Comparison of ENCODE assay signal across 9 cellular contexts in genomic region chr10:7787150-7787856, GRCh38. TPM values are rescaled to one million over a fixed set of nuclear protein-coding genes. Genes with fewer than 3 reads are reported as not detected.
DNase-seq lines count a peak whose midpoint lies in the region; ATAC-seq and TF ChIP-seq lines count a peak whose summit lies in the region.
"Had no signal": no experiment of that assay in that cellular context is flagged by ENCODE, and none has a peak within 500 bp of the region (broad histone marks: within the 10 kb centered on the region; RNA-seq: fewer than 3 reads in every experiment).

No MANE protein-coding gene starts in this region.

- peaks cover 35% of the 10 kb centered on the region for H3K36me3 Mint-ChIP-seq in activated T-helper 17 cell treated with anti-CD3 and anti-CD28 coated beads, Interleukin-2, amount 50 U/mL, for 72 hours (ENCODE audit: low read depth)
- peaks cover 3% of the 10 kb centered on the region for H3K36me3 Mint-ChIP-seq in T-helper 17 cell (ENCODE audit: low read depth)

- TF ChIP-seq CTCF in suprapubic skin (IDR thresholded peaks at IDR 0.05) = no peak

- peak; percentile 16 for ATAC-seq in HG03135 (IDR thresholded peaks at IDR 0.05; ENCODE audit: unreplicated experiment)
- peak; percentile 18 for ATAC-seq in activated T-helper 17 cell treated with anti-CD3 and anti-CD28 coated beads, Interleukin-2, amount 50 U/mL, for 72 hours (replicated peaks)
- ATAC-seq in T-helper 17 cell = no peak

- H3K27ac ChIP-seq in iPS-20b (ENCODE audit: low read length) (no peak overlapping the region), suprapubic skin (peak overlapping the region; percentile 93)

- H3K27me3 ChIP-seq in iPS-20b (ENCODE audit: insufficient read depth, low read length) (no peaks in the 10 kb centered on the region), suprapubic skin (no peaks in the 10 kb centered on the region)

- no peaks in the 10 kb centered on the region for H3K9me3 ChIP-seq in iPS-20b (ENCODE audit: insufficient read depth, low read depth, low read length)
- H3K9me3 ChIP-seq in suprapubic skin = no peaks in the 10 kb centered on the region
- H3K9me3 ChIP-seq in T-helper 17 cell (ENCODE audit: control insufficient read depth, low read length, poor library complexity, severe bottlenecking) = no peaks in the 10 kb centered on the region

- DNase-seq in stimulated activated CD4-positive, alpha-beta T cell treated with anti-CD3 and anti-CD28 coated beads, Interleukin-1b, Interleukin-23, amount 100 ng/mL, for 48 hours = peak; percentile 20
- DNase-seq in stimulated activated CD4-positive, alpha-beta T cell treated with anti-CD3 and anti-CD28 coated beads, Interleukin-4, amount 100 ng/mL, for 4 hours = no peak
- DNase-seq in suprapubic skin (ENCODE audit: low spot score in 2 of 2) = peak in 1 of 2 donors; percentile 80
- no peak for DNase-seq in T-helper 17 cell
- no peak for DNase-seq in mesenteric fat pad (ENCODE audit: low spot score)

- WGBS in suprapubic skin = 9% methylated on average over 8 of the region's 26 CpGs

- H3K4me3 Mint-ChIP-seq in activated T-helper 17 cell treated with anti-CD3 and anti-CD28 coated beads, Interleukin-2, amount 50 U/mL, for 72 hours = no peak overlapping the region
- no peak overlapping the region for H3K4me3 Mint-ChIP-seq in T-helper 17 cell
- H3K4me3 Mint-ChIP-seq: memory B cell had no signal

- no peak for TF ChIP-seq EP300 in suprapubic skin (IDR thresholded peaks at IDR 0.05)

- H3K27ac Mint-ChIP-seq in activated T-helper 17 cell treated with anti-CD3 and anti-CD28 coated beads, Interleukin-2, amount 50 U/mL, for 72 hours = no peak overlapping the region
- no peak overlapping the region for H3K27ac Mint-ChIP-seq in T-helper 17 cell
- H3K27ac Mint-ChIP-seq: memory B cell had no signal

- no peaks in the 10 kb centered on the region for H3K9me3 Mint-ChIP-seq in activated T-helper 17 cell treated with anti-CD3 and anti-CD28 coated beads, Interleukin-2, amount 50 U/mL, for 72 hours
- H3K9me3 Mint-ChIP-seq: memory B cell had no signal

- peaks cover 21% of the 10 kb centered on the region for H3K4me1 Mint-ChIP-seq in activated T-helper 17 cell treated with anti-CD3 and anti-CD28 coated beads, Interleukin-2, amount 50 U/mL, for 72 hours
- peaks cover 35% of the 10 kb centered on the region for H3K4me1 Mint-ChIP-seq in T-helper 17 cell

- peak overlapping the region; percentile 94 for H3K9ac ChIP-seq in iPS-20b (ENCODE audit: low read depth, low read length)

- peaks cover 3% of the 10 kb centered on the region; the same call in 1 of the 2 replicates for H3K4me1 ChIP-seq in iPS-20b (ENCODE audit: insufficient read depth, low read length)
- H3K4me1 ChIP-seq in suprapubic skin = peaks cover 54% of the 10 kb centered on the region

- H3K4me3 ChIP-seq in iPS-20b (ENCODE audit: low read length) (peak overlapping the region; percentile 99), suprapubic skin (peak overlapping the region; percentile 98)

- H3K27me3 Mint-ChIP-seq in activated T-helper 17 cell treated with anti-CD3 and anti-CD28 coated beads, Interleukin-2, amount 50 U/mL, for 72 hours = no peaks in the 10 kb centered on the region
- no peaks in the 10 kb centered on the region for H3K27me3 Mint-ChIP-seq in T-helper 17 cell
- H3K27me3 Mint-ChIP-seq: memory B cell had no signal

- peaks cover 18% of the 10 kb centered on the region for H3K36me3 ChIP-seq in iPS-20b (ENCODE audit: insufficient read depth, low read depth, low read length)
- H3K36me3 ChIP-seq in suprapubic skin = peaks cover 2% of the 10 kb centered on the region

- no peak for TF ChIP-seq POLR2A in suprapubic skin (IDR thresholded peaks at IDR 0.05)

RNA-seq across cellular contexts. Expression of gene KIN, which starts 0.5 kb away (rescaled TPM):
- 10 to 100 TPM; 10.5 to 11.0 TPM for total RNA-seq in activated T-helper 17 cell treated with anti-CD3 and anti-CD28 coated beads, Interleukin-2, amount 50 U/mL, for 72 hours
- 10 to 100 TPM in 1 of 4 donors, 1 to 10 TPM in 3; 2.7 to 13.8 (median 7.5) TPM for total RNA-seq in suprapubic skin
- 1 to 10 TPM; 6.3 to 8.6 TPM for total RNA-seq in T-helper 17 cell
- 10.6 TPM for total RNA-seq in mesenteric fat pad

RNA-seq across cellular contexts. Expression of gene ATP5F1C, which starts 0.7 kb away (rescaled TPM):
- total RNA-seq in activated T-helper 17 cell treated with anti-CD3 and anti-CD28 coated beads, Interleukin-2, amount 50 U/mL, for 72 hours = 100 to 1,000 TPM; 181 to 328 TPM
- total RNA-seq in suprapubic skin (100 to 1,000 TPM; 188 to 226 (median 205) TPM), T-helper 17 cell (100 to 1,000 TPM; 115 to 117 TPM), mesenteric fat pad (206 TPM)

RNA-seq across cellular contexts. Expression of gene TAF3, which starts 31.0 kb away (rescaled TPM):
- total RNA-seq in activated T-helper 17 cell treated with anti-CD3 and anti-CD28 coated beads, Interleukin-2, amount 50 U/mL, for 72 hours = 10 to 100 TPM in 1 of 2 donors, 1 to 10 TPM in 1; 9.7 to 14.0 TPM
- 10 to 100 TPM in 2 of 4 donors, 1 to 10 TPM in 2; 5.6 to 13.3 (median 10.3) TPM for total RNA-seq in suprapubic skin
- 10 to 100 TPM; 17.0 to 18.4 TPM for total RNA-seq in T-helper 17 cell
- 8.3 TPM for total RNA-seq in mesenteric fat pad
